19 cellular contexts compared by ENCODE assay signal in the genomic region with DNA sequence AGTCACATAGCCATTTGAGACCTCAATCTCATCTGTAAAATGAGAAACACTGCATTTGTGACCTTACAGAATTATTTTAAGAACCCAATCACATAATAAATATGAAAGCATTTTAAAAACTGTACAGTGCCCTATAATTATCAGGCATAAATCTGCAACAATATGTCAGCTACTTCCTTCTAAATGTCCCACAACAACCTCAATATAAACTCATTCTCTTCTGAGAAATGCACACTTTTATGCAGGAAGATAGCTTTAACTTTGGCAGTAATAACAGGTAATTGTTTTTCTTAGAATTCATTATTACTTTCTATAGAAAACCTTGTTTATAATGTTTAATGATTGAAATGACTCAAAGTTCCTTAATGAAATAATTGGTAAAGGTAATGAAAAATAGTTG.
DNase-seq lines count a peak whose midpoint lies in the region; ATAC-seq and TF ChIP-seq lines count a peak whose summit lies in the region.
"Had no signal": no experiment of that assay in that cellular context is flagged by ENCODE, and none has a peak within 500 bp of the region (broad histone marks: within the 10 kb centered on the region; RNA-seq: fewer than 3 reads in every experiment).

No MANE protein-coding gene starts in this region.

- no peak overlapping the region for H3K18ac ChIP-seq in mesenchymal stem cell (ENCODE audit: low read depth in 1 of 2, low read length in 2 of 2)

- intact Hi-C loops in OCI-LY7 (cut with micrococcal nuclease; ENCODE audit: unreplicated experiment) = no loop called here

- H3K79me2 ChIP-seq in OCI-LY7 (ENCODE audit: insufficient read depth, low read depth, low read length) = no peaks in the 10 kb centered on the region
- no peaks in the 10 kb centered on the region for H3K79me2 ChIP-seq in GM23338 (replicated peaks; ENCODE audit: insufficient read depth)

- H3K36me3 Mint-ChIP-seq in activated CD8-positive, alpha-beta memory T cell treated with anti-CD3 and anti-CD28 coated beads, Interleukin-2, amount 10 ng/mL, durations not matched to agents 7 days and 5 days = peaks cover 21% of the 10 kb centered on the region
- H3K36me3 Mint-ChIP-seq in CD4-positive, CD25-positive, alpha-beta regulatory T cell = no peaks in the 10 kb centered on the region
- H3K36me3 Mint-ChIP-seq in GM23338 (ENCODE audit: low read depth) = no peaks in the 10 kb centered on the region
- H3K36me3 Mint-ChIP-seq: CD14-positive monocyte; CD8-positive, alpha-beta T cell had no signal

- no peak overlapping the region for H3K23ac ChIP-seq in mesenchymal stem cell (ENCODE audit: low read length in 2 of 2)

- H2AFZ ChIP-seq in OCI-LY7 (ENCODE audit: low read length) = peak overlapping the region; percentile 37; the same call in 1 of the 2 replicates
- no peak overlapping the region for H2AFZ ChIP-seq in mesenchymal stem cell (ENCODE audit: low read depth, low read length)
- no peak overlapping the region for H2AFZ ChIP-seq in GM23338

- no peak overlapping the region for H2BK15ac ChIP-seq in mesenchymal stem cell (ENCODE audit: low read depth, poor library complexity, severe bottlenecking)

- no peak overlapping the region for H3K4ac ChIP-seq in mesenchymal stem cell (ENCODE audit: low read depth in 1 of 2, low read length in 2 of 2)

- H3K27me3 Mint-ChIP-seq in activated CD8-positive, alpha-beta memory T cell treated with anti-CD3 and anti-CD28 coated beads, Interleukin-2, amount 10 ng/mL, durations not matched to agents 7 days and 5 days = no peaks in the 10 kb centered on the region
- no peaks in the 10 kb centered on the region for H3K27me3 Mint-ChIP-seq in CD4-positive, CD25-positive, alpha-beta regulatory T cell
- peaks cover 2% of the 10 kb centered on the region for H3K27me3 Mint-ChIP-seq in GM23338 (ENCODE audit: insufficient read depth, low read depth, poor library complexity)
- H3K27me3 Mint-ChIP-seq: CD4-positive, alpha-beta T cell had no signal

- no peak for DNase-seq in activated CD8-positive, alpha-beta memory T cell treated with anti-CD3 and anti-CD28 coated beads, Interleukin-2, amount 10 ng/mL, durations not matched to agents 7 days and 5 days
- no peak for DNase-seq in activated CD8-positive, alpha-beta memory T cell treated with anti-CD3 and anti-CD28 coated beads for 24 hours
- DNase-seq in CD4-positive, CD25-positive, alpha-beta regulatory T cell = peak in 1 of 3 donors; percentile 63
- no peak for DNase-seq in OCI-LY7 (ENCODE audit: low spot score)
- no peak for DNase-seq in mesenchymal stem cell
- DNase-seq in GM23338 (ENCODE audit: low spot score) = no peak
- DNase-seq: 8988T; ACHN; BE2C; C1 segment of cervical spinal cord; Caco-2; Calu3; CD4-positive, alpha-beta T cell; CD8-positive, alpha-beta T cell; DMS79 treated with DMSO at 0.1 percent for 48 hours; GF-D8 had no signal

- no peak overlapping the region for H3K14ac ChIP-seq in mesenchymal stem cell (ENCODE audit: low read length in 2 of 2)

- no peak overlapping the region for H2BK120ac ChIP-seq in mesenchymal stem cell (ENCODE audit: low read depth, low read length)

- peaks cover 22% of the 10 kb centered on the region for H3K4me1 Mint-ChIP-seq in activated CD8-positive, alpha-beta memory T cell treated with anti-CD3 and anti-CD28 coated beads, Interleukin-2, amount 10 ng/mL, durations not matched to agents 7 days and 5 days
- peaks cover 7 to 25% (median 13%) of the 10 kb centered on the region in 4 donors for H3K4me1 Mint-ChIP-seq in CD4-positive, CD25-positive, alpha-beta regulatory T cell
- peaks cover 5% of the 10 kb centered on the region; the same call in 2 of the 3 replicates for H3K4me1 Mint-ChIP-seq in GM23338
- H3K4me1 Mint-ChIP-seq: CD14-positive monocyte had no signal

- no peak overlapping the region for H3K4me3 Mint-ChIP-seq in activated CD8-positive, alpha-beta memory T cell treated with anti-CD3 and anti-CD28 coated beads, Interleukin-2, amount 10 ng/mL, durations not matched to agents 7 days and 5 days
- peak overlapping the region in 2 of 4 donors; percentile 5 to 24 for H3K4me3 Mint-ChIP-seq in CD4-positive, CD25-positive, alpha-beta regulatory T cell
- no peak overlapping the region for H3K4me3 Mint-ChIP-seq in GM23338
- H3K4me3 Mint-ChIP-seq: CD14-positive monocyte; CD4-positive, alpha-beta T cell; CD8-positive, alpha-beta T cell had no signal

- no peak for TF ChIP-seq CTCF in OCI-LY7 (conservative IDR thresholded peaks at IDR 0.05; ENCODE audit: low read length)
- no peak for TF ChIP-seq CTCF in GM23338 (conservative IDR thresholded peaks at IDR 0.05; ENCODE audit: low read depth in 2 of 2)

- H3K27ac Mint-ChIP-seq in activated CD8-positive, alpha-beta memory T cell treated with anti-CD3 and anti-CD28 coated beads, Interleukin-2, amount 10 ng/mL, durations not matched to agents 7 days and 5 days = peak overlapping the region; percentile 32
- H3K27ac Mint-ChIP-seq in CD4-positive, CD25-positive, alpha-beta regulatory T cell = peak overlapping the region; percentile 25 to 67 (median 32)
- H3K27ac Mint-ChIP-seq in GM23338 = no peak overlapping the region
- H3K27ac Mint-ChIP-seq: CD14-positive monocyte; CD4-positive, alpha-beta T cell; CD8-positive, alpha-beta T cell had no signal

- H3K4me2 ChIP-seq in OCI-LY7 (ENCODE audit: low read length) = no peak overlapping the region
- H3K4me2 ChIP-seq in mesenchymal stem cell (ENCODE audit: low read length, poor library complexity, severe bottlenecking) = no peak overlapping the region
- no peak overlapping the region for H3K4me2 ChIP-seq in GM23338
- H3K4me2 ChIP-seq: BLaER1 had no signal

- no peaks in the 10 kb centered on the region for H3F3A ChIP-seq in GM23338 (replicated peaks; ENCODE audit: low read depth)

- no peaks in the 10 kb centered on the region for H3K36me3 ChIP-seq in CD4-positive, CD25-positive, alpha-beta regulatory T cell (ENCODE audit: control insufficient read depth, insufficient read depth, low read length)
- H3K36me3 ChIP-seq in OCI-LY7 (ENCODE audit: insufficient read depth, low read length) = 0 out of 2 replicates have a peak, but pooled peaks cover 4% of the 10 kb centered on the region
- H3K36me3 ChIP-seq in mesenchymal stem cell (ENCODE audit: control insufficient read depth in 1 of 2, insufficient read depth in 2 of 2, low read depth in 1 of 2, low read length in 2 of 2) = no peaks in the 10 kb centered on the region
- no peaks in the 10 kb centered on the region for H3K36me3 ChIP-seq in GM23338 (ENCODE audit: insufficient read depth)
- H3K36me3 ChIP-seq: BE2C, BLaER1 had no signal

- CTCF ChIA-PET in activated CD8-positive, alpha-beta memory T cell treated with anti-CD3 and anti-CD28 coated beads, Interleukin-2, amount 10 ng/mL, durations not matched to agents 7 days and 5 days (lab: Charles Lee) = no interaction called here
- CTCF ChIA-PET in OCI-LY7 (lab: Charles Lee; ENCODE audit: unreplicated experiment) = no interaction called here

- no TSS peak for BruUV-seq in OCI-LY7 (replicated peaks; lab: Mats Ljungman, UMichigan)

- no peak overlapping the region for H3K9ac ChIP-seq in mesenchymal stem cell (ENCODE audit: low read length)
- H3K9ac ChIP-seq: BLaER1 had no signal

- H2BK12ac ChIP-seq in mesenchymal stem cell (ENCODE audit: low read length in 2 of 2) = no peak overlapping the region

- ATAC-seq in activated CD8-positive, alpha-beta memory T cell treated with anti-CD3 and anti-CD28 coated beads, Interleukin-2, amount 10 ng/mL, durations not matched to agents 7 days and 5 days = no peak
- peak; percentile 51 to 60 for ATAC-seq in CD4-positive, CD25-positive, alpha-beta regulatory T cell (ENCODE audit: low read depth in 2 of 2)
- ATAC-seq in GM23338 = no peak
- ATAC-seq in HG02610 (IDR thresholded peaks at IDR 0.05; ENCODE audit: unreplicated experiment) = no peak
- ATAC-seq: CD8-positive, alpha-beta T cell had no signal

- H3K27me3 ChIP-seq in CD4-positive, CD25-positive, alpha-beta regulatory T cell (ENCODE audit: control insufficient read depth, insufficient read depth, low read length) = no peaks in the 10 kb centered on the region
- H3K27me3 ChIP-seq in mesenchymal stem cell (ENCODE audit: control insufficient read depth in 1 of 2, insufficient read depth in 1 of 2, low read length in 2 of 2) (no peaks in the 10 kb centered on the region), GM23338 (ENCODE audit: insufficient read depth) (no peaks in the 10 kb centered on the region)
- H3K27me3 ChIP-seq: BE2C, BLaER1 had no signal

- peak overlapping the region; percentile 22 for H3K4me3 ChIP-seq in CD4-positive, CD25-positive, alpha-beta regulatory T cell (ENCODE audit: low read depth, low read length)
- H3K4me3 ChIP-seq in OCI-LY7 (ENCODE audit: low read depth, low read length, poor library complexity, severe bottlenecking) (no peak overlapping the region), mesenchymal stem cell (ENCODE audit: insufficient read depth in 1 of 2, low read depth in 1 of 2, low read length in 2 of 2) (no peak overlapping the region), GM23338 (no peak overlapping the region)
- H3K4me3 ChIP-seq: BLaER1 had no signal

- H3K9me3 ChIP-seq in CD4-positive, CD25-positive, alpha-beta regulatory T cell (ENCODE audit: control insufficient read depth in 2 of 2, low read length in 2 of 2) = peaks cover 3% of the 10 kb centered on the region in 2 experiments
- no peaks in the 10 kb centered on the region; the same call in 1 of the 2 replicates for H3K9me3 ChIP-seq in OCI-LY7 (ENCODE audit: low read length)
- H3K9me3 ChIP-seq in mesenchymal stem cell (ENCODE audit: control insufficient read depth, low read length) = no peaks in the 10 kb centered on the region
- H3K9me3 ChIP-seq: BE2C, BLaER1, Caco-2 had no signal

- H3K79me1 ChIP-seq in mesenchymal stem cell (replicated peaks; ENCODE audit: low read length, poor library complexity, severe bottlenecking) = no peaks in the 10 kb centered on the region

- peaks cover 6% of the 10 kb centered on the region for H3K9me3 Mint-ChIP-seq in activated CD8-positive, alpha-beta memory T cell treated with anti-CD3 and anti-CD28 coated beads, Interleukin-2, amount 10 ng/mL, durations not matched to agents 7 days and 5 days (ENCODE audit: low read depth)
- H3K9me3 Mint-ChIP-seq in CD4-positive, CD25-positive, alpha-beta regulatory T cell = peaks cover 0 to 7% (median 4%) of the 10 kb centered on the region in 7 donors
- H3K9me3 Mint-ChIP-seq in GM23338 = no peaks in the 10 kb centered on the region

- no peak overlapping the region for H4K91ac ChIP-seq in mesenchymal stem cell (ENCODE audit: low read length)

- POLR2A ChIA-PET in OCI-LY7 (lab: Charles Lee) = interaction anchor here (0.6 to 1.1 kb wide), 4 partner anchors 17 to 744 kb away, joined by 3 read pairs; no protein-coding TSS in a partner anchor

- peak overlapping the region; percentile 66 for H2BK5ac ChIP-seq in mesenchymal stem cell (ENCODE audit: low read depth, low read length, poor library complexity, severe bottlenecking)

- H4K20me1 ChIP-seq in OCI-LY7 (ENCODE audit: insufficient read depth, low read length) (no peaks in the 10 kb centered on the region), GM23338 (replicated peaks; ENCODE audit: insufficient read depth) (no peaks in the 10 kb centered on the region)
- H4K20me1 ChIP-seq: BLaER1 had no signal

- H3K4me1 ChIP-seq in CD4-positive, CD25-positive, alpha-beta regulatory T cell (ENCODE audit: control insufficient read depth, insufficient read depth, low read length, poor library complexity, severe bottlenecking) = peaks cover 12% of the 10 kb centered on the region
- H3K4me1 ChIP-seq in OCI-LY7 (ENCODE audit: insufficient read depth, low read length, poor library complexity, severe bottlenecking) (peaks cover 36% of the 10 kb centered on the region), mesenchymal stem cell (ENCODE audit: control insufficient read depth, insufficient read depth, low read depth, low read length) (no peaks in the 10 kb centered on the region), GM23338 (ENCODE audit: insufficient read depth) (no peaks in the 10 kb centered on the region)
- H3K4me1 ChIP-seq: BE2C, BLaER1, Caco-2 had no signal

- no peak overlapping the region for H4K8ac ChIP-seq in mesenchymal stem cell (ENCODE audit: low read length)

- H3K9me2 ChIP-seq in OCI-LY7 (ENCODE audit: insufficient read depth, low read length) (no peaks in the 10 kb centered on the region), GM23338 (ENCODE audit: insufficient read depth) (no peaks in the 10 kb centered on the region; the same call in 1 of the 2 replicates)

- no peak overlapping the region for H2AK5ac ChIP-seq in mesenchymal stem cell (ENCODE audit: low read length, severe bottlenecking)

- H3K27ac ChIP-seq in CD4-positive, CD25-positive, alpha-beta regulatory T cell (ENCODE audit: insufficient read depth, low read length, poor library complexity, severe bottlenecking) = peak overlapping the region; percentile 62
- H3K27ac ChIP-seq in OCI-LY7 (ENCODE audit: low read depth, low read length, poor library complexity, severe bottlenecking) = no peak overlapping the region
- H3K27ac ChIP-seq in mesenchymal stem cell (ENCODE audit: low read length, poor library complexity, severe bottlenecking) = no peak overlapping the region
- no peak overlapping the region for H3K27ac ChIP-seq in GM23338 (ENCODE audit: low read depth)
- H3K27ac ChIP-seq: BLaER1 had no signal

Comparison
In these comparisons a context has a peak if more than half of its experiments do, and no peak if none do; other contexts are left out.
1. ATAC-seq: peak in CD4-positive, CD25-positive, alpha-beta regulatory T cell (2 of 2); none in activated CD8-positive, alpha-beta memory T cell treated with anti-CD3 and anti-CD28 coated beads, Interleukin-2, amount 10 ng/mL, durations not matched to agents 7 days and 5 days (single experiment), GM23338 (single experiment) and HG02610 (single experiment).